24 cellular contexts compared by ENCODE assay signal in genomic region chr4:182494103-182494502, GRCh38.
DNase-seq lines count a peak whose midpoint lies in the region; ATAC-seq and TF ChIP-seq lines count a peak whose summit lies in the region.
"Had no signal": no experiment of that assay in that cellular context is flagged by ENCODE, and none has a peak within 500 bp of the region (broad histone marks: within the 10 kb centered on the region; RNA-seq: fewer than 3 reads in every experiment).

No MANE protein-coding gene starts in this region.

- no peaks in the 10 kb centered on the region for H3K27me3 ChIP-seq in GM23338 (ENCODE audit: insufficient read depth)
- H3K27me3 ChIP-seq: adrenal gland, ovary, testis had no signal

- H4K20me1 ChIP-seq in GM23338 (replicated peaks; ENCODE audit: insufficient read depth), result no peaks in the 10 kb centered on the region

- no peak overlapping the region for H3K27ac ChIP-seq in GM23338 (ENCODE audit: low read depth)
- H3K27ac ChIP-seq: adrenal gland, ovary, testis had no signal

- H3K4me3 ChIP-seq in GM23338, result no peak overlapping the region
- H3K4me3 ChIP-seq: adrenal gland, ovary, testis had no signal

- ATAC-seq in GM18858 (IDR thresholded peaks at IDR 0.05; ENCODE audit: unreplicated experiment), result peak; percentile 36
- peak; percentile 52 for ATAC-seq in GM21423 (IDR thresholded peaks at IDR 0.05; ENCODE audit: unreplicated experiment)
- ATAC-seq in HG02885 (IDR thresholded peaks at IDR 0.05; ENCODE audit: poor library complexity, unreplicated experiment), result peak; percentile 56
- ATAC-seq in HG03571 (IDR thresholded peaks at IDR 0.05; ENCODE audit: unreplicated experiment), result peak; percentile 59
- ATAC-seq in GM23338, result no peak
- ATAC-seq: naive thymus-derived CD4-positive, alpha-beta T cell; sciatic nerve; stimulated activated memory B cell treated with anti-CD40 and anti-IgM and Interleukin-4, amounts not matched to agents 10 μg/mL and 1 μg/mL and 100 μg/mL, for 72 hours had no signal

- no peaks in the 10 kb centered on the region; the same call in 2 of the 3 replicates for H3K36me3 Mint-ChIP-seq in GM23338 (ENCODE audit: low read depth)
- no peaks in the 10 kb centered on the region for H3K36me3 Mint-ChIP-seq in activated CD4-positive, alpha-beta T cell treated with anti-CD3 and anti-CD28 coated beads, Interleukin-2, amount 10 ng/mL, durations not matched to agents 24 days and 14 days (ENCODE audit: low read depth)
- H3K36me3 Mint-ChIP-seq: naive thymus-derived CD4-positive, alpha-beta T cell; stimulated activated memory B cell treated with anti-CD40 and anti-IgM and Interleukin-4, amounts not matched to agents 10 μg/mL and 1 μg/mL and 100 μg/mL, for 72 hours had no signal

- H3K9me2 ChIP-seq in GM23338 (ENCODE audit: insufficient read depth), result no peaks in the 10 kb centered on the region

- no peak for DNase-seq in GM23338 (ENCODE audit: low spot score)
- no peak for DNase-seq in COR-L47 (lab: John Stamatoyannopoulos, UW)
- DNase-seq in activated CD4-positive, alpha-beta T cell treated with anti-CD3 and anti-CD28 coated beads, Interleukin-2, amount 10 ng/mL, durations not matched to agents 24 days and 14 days, result no peak
- DNase-seq in activated CD8-positive, alpha-beta memory T cell treated with anti-CD3 and anti-CD28 coated beads, Interleukin-2, amount 50 U/mL, for 4 hours, result no peak
- DNase-seq: ACHN; activated CD4-positive, alpha-beta T cell treated with anti-CD3 and anti-CD28 coated beads, Interleukin-2, amount 10 ng/mL, durations not matched to agents 7 days and 5 days; activated CD8-positive, alpha-beta memory T cell treated with anti-CD3 and anti-CD28 coated beads, Interleukin-2, amount 50 U/mL, for 48 hours; activated gamma-delta T cell treated with Interleukin-2 at 50 U/mL for 16 hours; adrenal gland; C1 segment of cervical spinal cord; dermis blood vessel endothelial cell; DMS 273 treated with DMSO at 0.1 percent for 48 hours; mesenchymal stem cell; naive thymus-derived CD4-positive, alpha-beta T cell; OCI-M1; ovary; Right ventricle myocardium superior; testis had no signal

- TF ChIP-seq CTCF in GM23338 (conservative IDR thresholded peaks at IDR 0.05; ENCODE audit: low read depth in 2 of 2), result no peak

- intact Hi-C loops in activated CD4-positive, alpha-beta T cell treated with anti-CD3 and anti-CD28 coated beads, Interleukin-2, amount 10 ng/mL, durations not matched to agents 24 days and 14 days (cut with micrococcal nuclease), result no loop called here

- H3K9me3 Mint-ChIP-seq in GM23338, result no peaks in the 10 kb centered on the region
- H3K9me3 Mint-ChIP-seq in activated CD4-positive, alpha-beta T cell treated with anti-CD3 and anti-CD28 coated beads, Interleukin-2, amount 10 ng/mL, durations not matched to agents 24 days and 14 days, result no peaks in the 10 kb centered on the region
- H3K9me3 Mint-ChIP-seq: activated CD4-positive, alpha-beta T cell treated with anti-CD3 and anti-CD28 coated beads, Interleukin-2, amount 10 ng/mL, durations not matched to agents 7 days and 5 days; stimulated activated memory B cell treated with anti-CD40 and anti-IgM and Interleukin-4, amounts not matched to agents 10 μg/mL and 1 μg/mL and 100 μg/mL, for 72 hours had no signal

- no peak overlapping the region for H2AFZ ChIP-seq in GM23338

- H3K4me3 Mint-ChIP-seq in GM23338, result no peak overlapping the region
- no peak overlapping the region for H3K4me3 Mint-ChIP-seq in activated CD4-positive, alpha-beta T cell treated with anti-CD3 and anti-CD28 coated beads, Interleukin-2, amount 10 ng/mL, durations not matched to agents 24 days and 14 days
- H3K4me3 Mint-ChIP-seq: activated CD4-positive, alpha-beta T cell treated with anti-CD3 and anti-CD28 coated beads, Interleukin-2, amount 10 ng/mL, durations not matched to agents 7 days and 5 days; naive thymus-derived CD4-positive, alpha-beta T cell; stimulated activated memory B cell treated with anti-CD40 and anti-IgM and Interleukin-4, amounts not matched to agents 10 μg/mL and 1 μg/mL and 100 μg/mL, for 72 hours had no signal

- H3K27me3 Mint-ChIP-seq in GM23338 (ENCODE audit: insufficient read depth, low read depth, poor library complexity), result no peaks in the 10 kb centered on the region
- H3K27me3 Mint-ChIP-seq in activated CD4-positive, alpha-beta T cell treated with anti-CD3 and anti-CD28 coated beads, Interleukin-2, amount 10 ng/mL, durations not matched to agents 24 days and 14 days, result peaks cover 5% of the 10 kb centered on the region

- no peaks in the 10 kb centered on the region for H3K36me3 ChIP-seq in GM23338 (ENCODE audit: insufficient read depth)
- H3K36me3 ChIP-seq: adrenal gland, ovary had no signal

- no peaks in the 10 kb centered on the region for H3F3A ChIP-seq in GM23338 (replicated peaks; ENCODE audit: low read depth)

- peaks cover 26% of the 10 kb centered on the region for H3K4me1 ChIP-seq in GM23338 (ENCODE audit: insufficient read depth)
- H3K4me1 ChIP-seq: testis had no signal

- H3K27ac Mint-ChIP-seq in GM23338, result no peak overlapping the region
- no peak overlapping the region for H3K27ac Mint-ChIP-seq in activated CD4-positive, alpha-beta T cell treated with anti-CD3 and anti-CD28 coated beads, Interleukin-2, amount 10 ng/mL, durations not matched to agents 24 days and 14 days
- H3K27ac Mint-ChIP-seq: activated CD4-positive, alpha-beta T cell treated with anti-CD3 and anti-CD28 coated beads, Interleukin-2, amount 10 ng/mL, durations not matched to agents 7 days and 5 days; naive thymus-derived CD4-positive, alpha-beta T cell; stimulated activated memory B cell treated with anti-CD40 and anti-IgM and Interleukin-4, amounts not matched to agents 10 μg/mL and 1 μg/mL and 100 μg/mL, for 72 hours had no signal

- no peak overlapping the region for H3K4me2 ChIP-seq in GM23338

- H3K79me2 ChIP-seq in GM23338 (replicated peaks; ENCODE audit: insufficient read depth), result peaks cover 90% of the 10 kb centered on the region

- peaks cover 42% of the 10 kb centered on the region for H3K4me1 Mint-ChIP-seq in GM23338
- peaks cover 3% of the 10 kb centered on the region for H3K4me1 Mint-ChIP-seq in activated CD4-positive, alpha-beta T cell treated with anti-CD3 and anti-CD28 coated beads, Interleukin-2, amount 10 ng/mL, durations not matched to agents 24 days and 14 days

TF ChIP-seq in GM23338, 12 proteins besides CTCF, POLR2A, EP300 and RAD21:
- TF ChIP-seq STAT1 (IDR thresholded peaks at IDR 0.05; ENCODE audit: unreplicated experiment) (no peak), EZH2 (IDR thresholded peaks at IDR 0.05; ENCODE audit: low read depth, unreplicated experiment) (no peak), NANOG (IDR thresholded peaks at IDR 0.05; ENCODE audit: borderline replicate concordance) (no peak), REST (IDR thresholded peaks at IDR 0.05; ENCODE audit: unreplicated experiment) (no peak), POLR2AphosphoS5 (IDR thresholded peaks at IDR 0.05; ENCODE audit: low read depth) (no peak)
